Comparison of ENCODE assay signal across 11 cellular contexts in the genomic region with DNA sequence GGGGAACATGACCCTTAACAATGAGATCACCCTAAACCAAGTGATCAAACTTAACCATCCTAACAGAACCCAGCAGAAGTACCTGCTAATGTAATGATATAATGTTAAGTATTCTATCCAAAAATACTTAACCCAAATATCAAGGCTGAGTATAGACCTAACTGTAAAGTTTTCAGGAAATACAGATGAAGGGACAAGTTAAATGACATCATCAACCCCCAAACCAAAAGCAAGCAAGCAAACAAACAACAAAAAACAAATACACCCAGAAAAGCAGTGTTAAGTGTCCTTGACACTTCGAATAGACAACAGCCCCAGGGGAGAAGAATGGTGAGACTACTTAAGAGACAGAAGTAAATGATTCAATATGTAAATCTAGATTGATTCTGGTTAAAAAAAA. TPM values are rescaled to one million over a fixed set of nuclear protein-coding genes. Genes with fewer than 3 reads are reported as not detected.
DNase-seq lines count a peak whose midpoint lies in the region; ATAC-seq and TF ChIP-seq lines count a peak whose summit lies in the region.
"Had no signal": no experiment of that assay in that cellular context is flagged by ENCODE, and none has a peak within 500 bp of the region (broad histone marks: within the 10 kb centered on the region; RNA-seq: fewer than 3 reads in every experiment).

No MANE protein-coding gene starts in this region.

- POLR2A ChIA-PET in CD4-positive, alpha-beta T cell (lab: Charles Lee): no interaction called here

- peaks cover 55% of the 10 kb centered on the region for H3K36me3 Mint-ChIP-seq in CD4-positive, alpha-beta T cell (ENCODE audit: low read depth)
- H3K36me3 Mint-ChIP-seq in activated naive CD8-positive, alpha-beta T cell: peaks cover 6% of the 10 kb centered on the region
- peaks cover 18% of the 10 kb centered on the region for H3K36me3 Mint-ChIP-seq in mesothelial cell of epicardium

- H3K9me3 ChIP-seq in CD4-positive, alpha-beta T cell (ENCODE audit: control insufficient read depth, low read length): no peaks in the 10 kb centered on the region
- H3K9me3 ChIP-seq in HUES48 (ENCODE audit: control insufficient read depth, insufficient read depth, low read length): no peaks in the 10 kb centered on the region

- no peak for DNase-seq in CD4-positive, alpha-beta T cell
- DNase-seq in mesothelial cell of epicardium (ENCODE audit: low spot score in 2 of 2, unreplicated experiment in 2 of 2): no peak
- no peak for DNase-seq in left colon
- no peak for DNase-seq in AG08396 (ENCODE audit: low spot score)
- no peak for DNase-seq in NCI-H1092 treated with DMSO at 0.1 percent for 48 hours (lab: John Stamatoyannopoulos, UW)
- DNase-seq: activated CD8-positive, alpha-beta memory T cell treated with anti-CD3 and anti-CD28 coated beads, Interleukin-2, amount 50 U/mL, for 4 hours; NCI-H2081; posterior cingulate gyrus had no signal

- no peak overlapping the region for H3K27ac ChIP-seq in CD4-positive, alpha-beta T cell (ENCODE audit: low read depth, low read length)
- no peak overlapping the region for H3K27ac ChIP-seq in HUES48 (ENCODE audit: low read depth, low read length)

- CTCF ChIA-PET in CD4-positive, alpha-beta T cell (lab: Charles Lee): no interaction called here

- H3K4me3 ChIP-seq in HUES48 (ENCODE audit: low read depth, low read length): peak overlapping the region; percentile 90

- peak overlapping the region; percentile 40 for H3K27ac Mint-ChIP-seq in CD4-positive, alpha-beta T cell
- H3K27ac Mint-ChIP-seq in activated naive CD8-positive, alpha-beta T cell: no peak overlapping the region
- H3K27ac Mint-ChIP-seq in mesothelial cell of epicardium: peak overlapping the region; percentile 91

- H3K4me1 ChIP-seq in HUES48 (ENCODE audit: control insufficient read depth, insufficient read depth, low read length): peaks cover 27% of the 10 kb centered on the region

- H3K4me3 Mint-ChIP-seq in CD4-positive, alpha-beta T cell: peak overlapping the region; percentile 69
- H3K4me3 Mint-ChIP-seq in activated naive CD8-positive, alpha-beta T cell: peak overlapping the region; percentile 76
- peak overlapping the region; percentile 97 for H3K4me3 Mint-ChIP-seq in mesothelial cell of epicardium

- no peaks in the 10 kb centered on the region for H3K9me3 Mint-ChIP-seq in CD4-positive, alpha-beta T cell
- no peaks in the 10 kb centered on the region for H3K9me3 Mint-ChIP-seq in activated naive CD8-positive, alpha-beta T cell (ENCODE audit: low read depth)
- H3K9me3 Mint-ChIP-seq in mesothelial cell of epicardium: peaks cover 4% of the 10 kb centered on the region

- no peak overlapping the region for H3K9ac ChIP-seq in HUES48 (ENCODE audit: low read depth, low read length)

- intact Hi-C loops in CD4-positive, alpha-beta T cell (cut with DNase I, micrococcal nuclease): no loop called here
- intact Hi-C loops in left colon (cut with DNase I, micrococcal nuclease): no loop called here

- H3K27me3 Mint-ChIP-seq in CD4-positive, alpha-beta T cell: no peaks in the 10 kb centered on the region
- H3K27me3 Mint-ChIP-seq in activated naive CD8-positive, alpha-beta T cell: no peaks in the 10 kb centered on the region
- H3K27me3 Mint-ChIP-seq in mesothelial cell of epicardium (ENCODE audit: low read depth): no peaks in the 10 kb centered on the region

- no peaks in the 10 kb centered on the region for H3K27me3 ChIP-seq in CD4-positive, alpha-beta T cell (ENCODE audit: control insufficient read depth, insufficient read depth, low read length)
- no peaks in the 10 kb centered on the region for H3K27me3 ChIP-seq in HUES48 (ENCODE audit: control insufficient read depth, insufficient read depth, low read length)

- H3K36me3 ChIP-seq in HUES48 (ENCODE audit: control insufficient read depth, insufficient read depth, low read length): peaks cover 12% of the 10 kb centered on the region; the same call in 1 of the 2 replicates

- ATAC-seq in CD4-positive, alpha-beta T cell (ENCODE audit: poor library complexity): no peak
- ATAC-seq in left colon (no peak), HG03439 (IDR thresholded peaks at IDR 0.05; ENCODE audit: unreplicated experiment) (no peak)

- TF ChIP-seq CTCF in CD4-positive, alpha-beta T cell (IDR thresholded peaks at IDR 0.05): no peak
- no peak for TF ChIP-seq CTCF in mesothelial cell of epicardium (IDR thresholded peaks at IDR 0.05; ENCODE audit: unreplicated experiment)

- peaks cover 83% of the 10 kb centered on the region for H3K4me1 Mint-ChIP-seq in CD4-positive, alpha-beta T cell (ENCODE audit: low read depth)
- peaks cover 61% of the 10 kb centered on the region for H3K4me1 Mint-ChIP-seq in activated naive CD8-positive, alpha-beta T cell (ENCODE audit: low read depth)
- H3K4me1 Mint-ChIP-seq in mesothelial cell of epicardium: peaks cover 37% of the 10 kb centered on the region

RNA-seq across cellular contexts. Expression of gene CSTF3, which starts 2.7 kb away (rescaled TPM):
- total RNA-seq in CD4-positive, alpha-beta T cell: 1 to 10 TPM; 6.4 to 9.9 TPM
- 48.7 to 52.1 TPM (median 50.3 TPM) in 3 replicates for total RNA-seq in mesothelial cell of epicardium
- total RNA-seq in left colon: 10 to 100 TPM; 15.2 to 21.3 TPM
